Comparison of ENCODE assay signal across 12 cellular contexts in the genomic region with DNA sequence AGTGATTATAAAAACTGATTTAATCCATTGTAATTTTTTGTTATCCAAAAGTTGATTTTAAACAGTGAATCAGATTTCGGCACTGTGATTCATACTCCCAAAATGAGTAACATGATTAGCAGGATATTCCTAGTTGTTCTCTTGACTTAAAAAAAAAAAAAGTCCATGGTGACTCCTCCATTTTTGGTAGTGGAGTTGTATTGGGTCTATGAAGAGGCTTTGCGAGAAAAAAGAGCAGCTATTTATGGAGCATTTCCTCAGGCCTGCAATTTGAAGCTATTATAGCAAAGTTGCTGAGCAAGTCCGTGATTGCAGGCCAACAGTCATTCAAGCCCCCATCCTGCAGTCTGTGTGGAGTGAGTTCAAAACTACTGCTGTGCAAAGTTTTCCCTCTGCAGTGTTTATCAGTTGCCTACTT. TPM values are rescaled to one million over a fixed set of nuclear protein-coding genes. Genes with fewer than 3 reads are reported as not detected.
DNase-seq lines count a peak whose midpoint lies in the region; ATAC-seq, FAIRE-seq and TF ChIP-seq lines count a peak whose summit lies in the region.
"Had no signal": no experiment of that assay in that cellular context is flagged by ENCODE, and none has a peak within 500 bp of the region (broad histone marks: within the 10 kb centered on the region; RNA-seq: fewer than 3 reads in every experiment).

No MANE protein-coding gene starts in this region.

- DNase-seq in H54 (ENCODE audit: insufficient read length, low spot score), result no peak
- peak; percentile 68 for DNase-seq in astrocyte of the hippocampus (ENCODE audit: low read depth, low spot score)
- no peak for DNase-seq in right cardiac atrium
- peak; percentile 73 for DNase-seq in skeletal muscle cell (ENCODE audit: low read depth)
- no peak for DNase-seq in HPDE6-E6E7 (ENCODE audit: extremely low spot score)
- no peak for DNase-seq in stimulated activated CD4-positive, alpha-beta T cell treated with anti-CD3 and anti-CD28 coated beads, Interleukin-4, amount 100 ng/mL, for 24 hours
- DNase-seq in stimulated activated CD4-positive, alpha-beta T cell treated with anti-CD3 and anti-CD28 coated beads, Interleukin-1b, Interleukin-23, amount 100 ng/mL, for 48 hours, result no peak
- DNase-seq: body of pancreas, naive B cell, NCI-H446 treated with DMSO at 0.1 percent for 48 hours had no signal

- peak; percentile 70 to 74 for ATAC-seq in right cardiac atrium
- no peak for ATAC-seq in HG03378 (IDR thresholded peaks at IDR 0.05; ENCODE audit: unreplicated experiment)
- ATAC-seq: body of pancreas had no signal

- H3K27ac ChIP-seq in right cardiac atrium (ENCODE audit: low read length), result peak overlapping the region; percentile 50
- H3K27ac ChIP-seq: body of pancreas, VCaP had no signal

- intact Hi-C loops in right cardiac atrium (cut with DNase I), result no loop called here

- no peaks in the 10 kb centered on the region for H3K9me3 ChIP-seq in right cardiac atrium (ENCODE audit: control insufficient read depth, low read length)
- H3K9me3 ChIP-seq: body of pancreas had no signal

- WGBS in right cardiac atrium, result 20% methylated on average over 3 of the region's 3 CpGs

- no peak overlapping the region for H3K4me3 ChIP-seq in right cardiac atrium (ENCODE audit: low read length)
- H3K4me3 ChIP-seq in skeletal muscle cell (ENCODE audit: low read depth, low read length), result no peak overlapping the region
- H3K4me3 ChIP-seq: body of pancreas had no signal

- no peak for TF ChIP-seq POLR2A in H54 (IDR thresholded peaks at IDR 0.05; ENCODE audit: low read depth, low read length)

- peak; percentile 57 for FAIRE-seq in H54 (lab: Jason Lieb, UNC)

- H3K4me1 ChIP-seq in right cardiac atrium (ENCODE audit: control insufficient read depth, insufficient read depth, low read length), result peaks cover 6% of the 10 kb centered on the region

- H3K27me3 ChIP-seq in right cardiac atrium (ENCODE audit: control insufficient read depth, insufficient read depth), result no peaks in the 10 kb centered on the region
- H3K27me3 ChIP-seq: body of pancreas had no signal

RNA-seq across cellular contexts. Expression of gene YAP1, which starts 28.8 kb away (rescaled TPM):
- 100 to 1,000 TPM in 3 of 4 donors, 10 to 100 TPM in 1; 97.4 to 112 (median 106) TPM for total RNA-seq in right cardiac atrium
- polyA plus RNA-seq in right cardiac atrium, result 32.0 TPM

Comparison
In these comparisons a context has a peak if more than half of its experiments do, and no peak if none do; other contexts are left out.
1. DNase-seq: peak in astrocyte of the hippocampus (single experiment) and skeletal muscle cell (single experiment); none in H54 (single experiment), right cardiac atrium (0 of 3), HPDE6-E6E7 (single experiment), stimulated activated CD4-positive, alpha-beta T cell treated with anti-CD3 and anti-CD28 coated beads, Interleukin-4, amount 100 ng/mL, for 24 hours (single experiment) and stimulated activated CD4-positive, alpha-beta T cell treated with anti-CD3 and anti-CD28 coated beads, Interleukin-1b, Interleukin-23, amount 100 ng/mL, for 48 hours (single experiment).